Comparison of ENCODE assay signal across 18 cellular contexts in the genomic region with DNA sequence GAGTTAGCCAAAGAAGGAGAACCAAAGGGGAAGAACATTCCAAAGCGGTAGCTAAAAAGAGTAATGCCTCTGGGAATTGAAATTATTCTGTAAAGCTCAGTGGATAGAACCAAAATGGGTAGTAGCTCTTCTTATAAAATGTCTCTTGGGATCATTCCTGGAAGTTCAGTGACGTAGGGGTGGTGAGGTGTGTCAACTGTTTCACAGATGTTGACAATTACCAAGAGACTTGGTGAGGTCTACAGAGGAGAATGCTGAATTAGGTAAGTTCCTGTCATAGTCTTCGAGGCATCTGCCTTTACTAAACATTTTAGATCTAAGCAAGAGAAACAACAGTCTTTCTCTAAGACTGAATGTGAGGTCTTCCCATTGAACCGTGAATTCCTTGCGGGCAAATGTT.
DNase-seq lines count a peak whose midpoint lies in the region; ATAC-seq and TF ChIP-seq lines count a peak whose summit lies in the region.
"Had no signal": no experiment of that assay in that cellular context is flagged by ENCODE, and none has a peak within 500 bp of the region (broad histone marks: within the 10 kb centered on the region; RNA-seq: fewer than 3 reads in every experiment).

No MANE protein-coding gene starts in this region.

- 94% methylated on average over 4 of the region's 5 CpGs for WGBS in mammary epithelial cell (ENCODE audit: low coverage, missing lambda C conversion rate)

- H2AFZ ChIP-seq in mammary epithelial cell (ENCODE audit: low read depth, low read length) = no peak overlapping the region
- H2AFZ ChIP-seq: GM23338 had no signal

- H3K9ac ChIP-seq in BLaER1 (no peak overlapping the region), mammary epithelial cell (ENCODE audit: insufficient read depth, low read length) (no peak overlapping the region)

- H3K27ac ChIP-seq in BLaER1 (no peak overlapping the region), mammary epithelial cell (ENCODE audit: insufficient read depth, low read depth, low read length) (no peak overlapping the region)

- peaks cover 26 to 28% of the 10 kb centered on the region in 2 donors for H3K4me1 Mint-ChIP-seq in stimulated activated naive B cell treated with anti-CD40 and anti-IgM and Interleukin-4, amounts not matched to agents 10 μg/mL and 1 μg/mL and 100 μg/mL, for 72 hours
- H3K4me1 Mint-ChIP-seq in CD14-positive monocyte = peaks cover 4% of the 10 kb centered on the region
- H3K4me1 Mint-ChIP-seq: GM23338 had no signal

- H3K36me3 ChIP-seq in BLaER1 (no peaks in the 10 kb centered on the region), mammary epithelial cell (ENCODE audit: insufficient read depth, low read length) (no peaks in the 10 kb centered on the region)
- H3K36me3 ChIP-seq: HAP-1 had no signal

- H3K4me3 Mint-ChIP-seq in stimulated activated naive B cell treated with anti-CD40 and anti-IgM and Interleukin-4, amounts not matched to agents 10 μg/mL and 1 μg/mL and 100 μg/mL, for 72 hours = no peak overlapping the region
- H3K4me3 Mint-ChIP-seq in CD14-positive monocyte = no peak overlapping the region
- H3K4me3 Mint-ChIP-seq: B cell; CD4-positive, CD25-positive, alpha-beta regulatory T cell; CD8-positive, alpha-beta T cell; GM23338; HFFc6 had no signal

- H3K27ac Mint-ChIP-seq in stimulated activated naive B cell treated with anti-CD40 and anti-IgM and Interleukin-4, amounts not matched to agents 10 μg/mL and 1 μg/mL and 100 μg/mL, for 72 hours = no peak overlapping the region
- no peak overlapping the region for H3K27ac Mint-ChIP-seq in CD14-positive monocyte
- H3K27ac Mint-ChIP-seq: B cell; CD4-positive, CD25-positive, alpha-beta regulatory T cell; CD8-positive, alpha-beta T cell; GM23338; HFFc6 had no signal

- intact Hi-C loops in CD14-positive monocyte (cut with micrococcal nuclease) = no loop called here
- intact Hi-C loops in mammary epithelial cell (cut with micrococcal nuclease) = no loop called here

- peaks cover 16% of the 10 kb centered on the region for H3K9me3 ChIP-seq in BLaER1
- H3K9me3 ChIP-seq in mammary epithelial cell (replicated peaks; ENCODE audit: insufficient read depth, low read length) = no peaks in the 10 kb centered on the region
- H3K9me3 ChIP-seq: HAP-1 had no signal

- peaks cover 3 to 9% of the 10 kb centered on the region in 2 donors for H3K27me3 Mint-ChIP-seq in stimulated activated naive B cell treated with anti-CD40 and anti-IgM and Interleukin-4, amounts not matched to agents 10 μg/mL and 1 μg/mL and 100 μg/mL, for 72 hours
- peaks cover 0 to 9% (median 3%) of the 10 kb centered on the region in 3 donors for H3K27me3 Mint-ChIP-seq in CD14-positive monocyte (ENCODE audit: low read depth in 3 of 3)
- H3K27me3 Mint-ChIP-seq: CD4-positive, CD25-positive, alpha-beta regulatory T cell had no signal

- peak; percentile 16 for DNase-seq in AG10803 (ENCODE audit: low read depth)
- DNase-seq in fibroblast of mammary gland (ENCODE audit: low read depth) = peak; percentile 27
- peak; percentile 23 for DNase-seq in stimulated activated naive B cell treated with anti-CD40 and anti-IgM and Interleukin-4, amounts not matched to agents 10 μg/mL and 1 μg/mL and 100 μg/mL, for 72 hours
- no peak for DNase-seq in CD14-positive monocyte (ENCODE audit: low spot score)
- no peak for DNase-seq in mammary epithelial cell
- DNase-seq: C1 segment of cervical spinal cord; CD4-positive, CD25-positive, alpha-beta regulatory T cell; CD8-positive, alpha-beta T cell; DMS 273 treated with DMSO at 0.1 percent for 48 hours; DMS79; EL; GDM1; HFFc6 had no signal

- no peaks in the 10 kb centered on the region for H3K79me2 ChIP-seq in mammary epithelial cell (ENCODE audit: insufficient read depth, low read length)

- BruUV-seq in mammary epithelial cell (replicated peaks; lab: Mats Ljungman, UMichigan) = no TSS peak

- ATAC-seq in stimulated activated naive B cell treated with anti-CD40 and anti-IgM and Interleukin-4, amounts not matched to agents 10 μg/mL and 1 μg/mL and 100 μg/mL, for 72 hours (replicated peaks) = peak in 1 of 2 donors; percentile 17
- ATAC-seq: CD8-positive, alpha-beta T cell; GM12878; GM23338 had no signal

- H4K20me1 ChIP-seq in BLaER1 (no peaks in the 10 kb centered on the region), mammary epithelial cell (ENCODE audit: insufficient read depth, low read length) (no peaks in the 10 kb centered on the region)

- H3K36me3 Mint-ChIP-seq in stimulated activated naive B cell treated with anti-CD40 and anti-IgM and Interleukin-4, amounts not matched to agents 10 μg/mL and 1 μg/mL and 100 μg/mL, for 72 hours = peaks cover 5 to 16% of the 10 kb centered on the region in 2 donors
- no peaks in the 10 kb centered on the region for H3K36me3 Mint-ChIP-seq in CD14-positive monocyte

- no peak for TF ChIP-seq CTCF in AG10803 (conservative IDR thresholded peaks at IDR 0.05; ENCODE audit: low read length)
- no peak for TF ChIP-seq CTCF in fibroblast of mammary gland (conservative IDR thresholded peaks at IDR 0.05; ENCODE audit: control insufficient read depth, insufficient read depth, low read depth, low read length)
- no peak for TF ChIP-seq CTCF in CD14-positive monocyte (IDR thresholded peaks at IDR 0.05)
- no peak for TF ChIP-seq CTCF in mammary epithelial cell (conservative IDR thresholded peaks at IDR 0.05 in 1 of 2, IDR thresholded peaks at IDR 0.05 in 1 of 2; ENCODE audit: extremely low read depth in 1 of 2, insufficient read depth in 1 of 2, low read depth in 1 of 2, low read length in 2 of 2)

- H3K4me2 ChIP-seq in BLaER1 (peak overlapping the region; percentile 30; the same call in 1 of the 2 replicates), mammary epithelial cell (ENCODE audit: insufficient read depth, low read depth, low read length) (no peak overlapping the region)
- H3K4me2 ChIP-seq: GM23338 had no signal

- no peak overlapping the region for H3K4me3 ChIP-seq in AG10803 (ENCODE audit: low read length)
- no peak overlapping the region for H3K4me3 ChIP-seq in BLaER1
- no peak overlapping the region for H3K4me3 ChIP-seq in fibroblast of mammary gland (ENCODE audit: control insufficient read depth, low read depth, low read length)
- no peak overlapping the region for H3K4me3 ChIP-seq in mammary epithelial cell (replicated peaks in 1 of 3; ENCODE audit: insufficient read depth in 1 of 3, low read depth in 2 of 3, low read length in 3 of 3)
- H3K4me3 ChIP-seq: GM12878, GM23338, HAP-1 had no signal

- peaks cover 19 to 28% of the 10 kb centered on the region in 2 donors for H3K9me3 Mint-ChIP-seq in stimulated activated naive B cell treated with anti-CD40 and anti-IgM and Interleukin-4, amounts not matched to agents 10 μg/mL and 1 μg/mL and 100 μg/mL, for 72 hours
- peaks cover 5 to 12% (median 8%) of the 10 kb centered on the region in 7 donors for H3K9me3 Mint-ChIP-seq in CD14-positive monocyte
- H3K9me3 Mint-ChIP-seq: HFFc6 had no signal

- in situ Hi-C loops in mammary epithelial cell (cut with MboI; ENCODE audit: low sequenced_read_pairs in 2 of 2) = loop anchor here in 1 of 2 donors (10.0 kb wide), 1 partner anchor 1505 kb away; no protein-coding TSS in a partner anchor

- dilution Hi-C loops in mammary epithelial cell (cut with HindIII; ENCODE audit: low sequenced_read_pairs) = no loop called here

- peaks cover 16% of the 10 kb centered on the region for H3K4me1 ChIP-seq in BLaER1
- H3K4me1 ChIP-seq in mammary epithelial cell (ENCODE audit: insufficient read depth, low read length) = no peaks in the 10 kb centered on the region
- H3K4me1 ChIP-seq: HAP-1 had no signal

- no peaks in the 10 kb centered on the region for H3K27me3 ChIP-seq in BLaER1
- H3K27me3 ChIP-seq in mammary epithelial cell (ENCODE audit: insufficient read depth, low read length) = no peaks in the 10 kb centered on the region

- CTCF ChIA-PET in mammary epithelial cell (lab: Charles Lee; ENCODE audit: low non-redundant PET) = no interaction called here

Comparison
In these comparisons a context has a peak if more than half of its experiments do, and no peak if none do; other contexts are left out.
1. DNase-seq: peak in AG10803 (single experiment), fibroblast of mammary gland (single experiment) and stimulated activated naive B cell treated with anti-CD40 and anti-IgM and Interleukin-4, amounts not matched to agents 10 μg/mL and 1 μg/mL and 100 μg/mL, for 72 hours (single experiment); none in CD14-positive monocyte (single experiment) and mammary epithelial cell (single experiment).